8 cellular contexts compared by ENCODE assay signal in the genomic region with DNA sequence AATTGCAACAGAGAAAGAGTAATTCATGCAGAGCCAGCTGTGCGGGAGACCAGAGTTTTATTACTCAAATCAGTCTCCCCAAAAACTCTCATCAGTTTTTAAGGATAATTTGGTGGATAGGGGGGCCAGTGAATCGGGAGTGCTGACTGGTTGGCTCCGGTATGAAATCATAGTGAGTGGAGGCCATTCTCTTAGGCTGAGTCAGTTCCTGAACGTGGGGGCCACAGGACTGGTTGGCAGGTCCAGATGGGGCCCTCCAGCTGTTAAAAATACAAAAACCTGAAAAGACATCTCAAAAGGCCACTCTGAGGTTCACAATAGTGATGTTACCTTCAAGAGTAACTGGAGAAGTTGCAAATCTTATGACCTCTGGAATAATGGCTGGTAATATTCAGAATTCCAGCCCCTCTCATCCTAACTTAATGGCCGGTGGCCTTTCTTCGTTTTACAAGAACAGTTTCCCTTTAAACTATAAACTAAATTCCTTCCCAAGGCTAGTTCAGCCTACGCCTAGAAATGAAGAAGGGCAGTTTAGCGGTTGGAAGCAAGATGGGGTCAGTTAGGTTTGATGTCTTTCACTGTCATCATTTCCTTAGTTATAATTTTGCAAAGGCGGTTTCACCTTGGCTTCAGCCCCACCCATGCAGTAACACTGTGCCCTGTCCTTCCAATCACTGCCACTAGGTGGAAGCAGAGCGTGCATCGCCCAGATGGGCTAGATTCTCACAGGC. TPM values are rescaled to one million over a fixed set of nuclear protein-coding genes. Genes with fewer than 3 reads are reported as not detected.
DNase-seq lines count a peak whose midpoint lies in the region; ATAC-seq and TF ChIP-seq lines count a peak whose summit lies in the region.

No MANE protein-coding gene starts in this region.

- no peaks in the 10 kb centered on the region for H3K9me2 ChIP-seq in SK-N-SH

- H3K9me3 Mint-ChIP-seq in activated naive CD4-positive, alpha-beta T cell treated with anti-CD3 and anti-CD28 coated beads for 36 hours: no peaks in the 10 kb centered on the region

- TF ChIP-seq CTCF in GM10248 (IDR thresholded peaks at IDR 0.05; ENCODE audit: control extremely low read depth, extremely low read depth, low read depth, missing control alignments) (peak; percentile 75), LNCaP clone FGC (IDR thresholded peaks at IDR 0.05; ENCODE audit: control insufficient read depth, extremely low read depth, insufficient read depth) (peak; percentile 87), SK-N-SH (IDR thresholded peaks at IDR 0.05) (peak; percentile 62)

- H3K4ac ChIP-seq in trophoblast cell (ENCODE audit: low read depth, low read length): no peak overlapping the region

- H3K36me3 ChIP-seq in SK-N-SH (replicated peaks in 1 of 2; ENCODE audit: control insufficient read depth in 1 of 2, insufficient read depth in 2 of 2, low read length in 1 of 2) (no peaks in the 10 kb centered on the region), trophoblast cell (ENCODE audit: control insufficient read depth in 1 of 2, insufficient read depth in 2 of 2, low read length in 2 of 2) (peaks cover 0 to 1% of the 10 kb centered on the region in 2 experiments)

- H2AK5ac ChIP-seq in trophoblast cell (ENCODE audit: low read length): no peak overlapping the region

- no peaks in the 10 kb centered on the region for H3K27me3 Mint-ChIP-seq in activated naive CD4-positive, alpha-beta T cell treated with anti-CD3 and anti-CD28 coated beads for 36 hours (ENCODE audit: low read depth)

- no peaks in the 10 kb centered on the region; the same call in 1 of the 2 replicates for H4K20me1 ChIP-seq in SK-N-SH (ENCODE audit: insufficient read depth)

- no peak overlapping the region for H3K4me3 Mint-ChIP-seq in activated naive CD4-positive, alpha-beta T cell treated with anti-CD3 and anti-CD28 coated beads for 36 hours

- H3K79me2 ChIP-seq in SK-N-SH (ENCODE audit: insufficient read depth) (peaks cover 10% of the 10 kb centered on the region), trophoblast cell (ENCODE audit: control insufficient read depth, insufficient read depth, low read length, poor library complexity) (no peaks in the 10 kb centered on the region)

- no peaks in the 10 kb centered on the region for H3K36me3 Mint-ChIP-seq in activated naive CD4-positive, alpha-beta T cell treated with anti-CD3 and anti-CD28 coated beads for 36 hours (ENCODE audit: low read depth)

- H3K4me3 ChIP-seq in LNCaP clone FGC (ENCODE audit: low read depth, low read length) (no peak overlapping the region), SK-N-SH (ENCODE audit: low read depth in 2 of 2, low read length in 1 of 2) (no peak overlapping the region; a peak in 1 of 4 replicates), trophoblast cell (ENCODE audit: low read depth, low read length) (no peak overlapping the region)

- no peak overlapping the region for H3K14ac ChIP-seq in trophoblast cell (ENCODE audit: low read length)

- H2BK120ac ChIP-seq in trophoblast cell (ENCODE audit: insufficient read depth, low read length, poor library complexity): no peak overlapping the region

- no peak overlapping the region for H2BK12ac ChIP-seq in trophoblast cell (ENCODE audit: low read length)

- H3K27ac ChIP-seq in SK-N-SH (ENCODE audit: low read depth in 2 of 2, low read length in 1 of 2) (no peak overlapping the region), trophoblast cell (ENCODE audit: low read depth, low read length) (no peak overlapping the region)

- peaks cover 1% of the 10 kb centered on the region for H3K79me1 ChIP-seq in trophoblast cell (ENCODE audit: low read length)

- POLR2A ChIA-PET in GM10248 (lab: Yijun Ruan, JAX): no interaction called here
- POLR2A ChIA-PET in SK-N-SH (lab: Yijun Ruan, JAX): no interaction called here

- H2AFZ ChIP-seq in SK-N-SH (ENCODE audit: low read depth) (peak overlapping the region; percentile 78; the same call in 1 of the 2 replicates), trophoblast cell (ENCODE audit: insufficient read depth, low read length, poor library complexity) (no peak overlapping the region)

- H3K9ac ChIP-seq in SK-N-SH: no peak overlapping the region
- no peak overlapping the region for H3K9ac ChIP-seq in trophoblast cell (ENCODE audit: low read length)

- H3K9me3 ChIP-seq in SK-N-SH (no peaks in the 10 kb centered on the region), trophoblast cell (ENCODE audit: insufficient read depth, low read depth, low read length) (no peaks in the 10 kb centered on the region)

- H3K4me2 ChIP-seq in SK-N-SH (peak overlapping the region; percentile 67; the same call in 1 of the 2 replicates), trophoblast cell (ENCODE audit: low read length) (no peak overlapping the region)

- H3K4me1 ChIP-seq in SK-N-SH (ENCODE audit: control insufficient read depth in 1 of 2, insufficient read depth in 2 of 2, low read depth in 1 of 2, low read length in 1 of 2) (no peaks in the 10 kb centered on the region; a peak in 1 of 4 replicates), trophoblast cell (ENCODE audit: control insufficient read depth in 1 of 2, insufficient read depth in 2 of 2, low read length in 2 of 2) (peaks cover 0 to 2% of the 10 kb centered on the region in 2 experiments)

- peaks cover 15% of the 10 kb centered on the region for H3F3A ChIP-seq in SK-N-SH (replicated peaks; ENCODE audit: insufficient read depth)

- H3K23ac ChIP-seq in trophoblast cell (ENCODE audit: low read length): no peak overlapping the region

- peak; percentile 61 for TF ChIP-seq RAD21 in SK-N-SH (IDR thresholded peaks at IDR 0.05; ENCODE audit: low read length)

- no peak overlapping the region for H4K12ac ChIP-seq in trophoblast cell (ENCODE audit: low read depth, low read length)

- no peak overlapping the region for H4K91ac ChIP-seq in trophoblast cell (ENCODE audit: low read depth, low read length)

- CTCF ChIA-PET in GM10248 (lab: Yijun Ruan, JAX): interaction anchor here (0.8 to 5.8 kb wide), 11 partner anchors 10 to 259 kb away, joined by 3 to 59 read pairs (median 3); no protein-coding TSS in a partner anchor
- CTCF ChIA-PET in SK-N-SH (lab: Yijun Ruan, JAX): interaction anchor here (0.7 to 3.9 kb wide), 10 partner anchors 14 to 942 kb away, joined by 3 to 20 read pairs (median 3); no protein-coding TSS in a partner anchor
- CTCF ChIA-PET in activated naive CD4-positive, alpha-beta T cell treated with anti-CD3 and anti-CD28 coated beads for 36 hours (lab: Charles Lee): interaction anchor here (1.0 to 5.0 kb wide), 4 partner anchors 27 to 46 kb away, joined by 3 to 44 read pairs (median 7); no protein-coding TSS in a partner anchor

- no peak overlapping the region for H2BK5ac ChIP-seq in trophoblast cell (ENCODE audit: low read depth, low read length, poor library complexity)

- WGBS in SK-N-SH (ENCODE audit: low lambda C conversion rate): 25% methylated on average over 10 of the region's 11 CpGs
- no CpG with 5 or more reads among the region's 11 CpGs for WGBS in trophoblast cell (ENCODE audit: extremely low coverage, insufficient coverage, insufficient read length)

- no peak overlapping the region for H3K18ac ChIP-seq in trophoblast cell (ENCODE audit: low read length)

- H3K4me1 Mint-ChIP-seq in activated naive CD4-positive, alpha-beta T cell treated with anti-CD3 and anti-CD28 coated beads for 36 hours (ENCODE audit: low read depth): peaks cover 19% of the 10 kb centered on the region

- no peak for TF ChIP-seq EP300 in SK-N-SH (IDR thresholded peaks at IDR 0.05; ENCODE audit: borderline replicate concordance in 1 of 2, low read depth in 1 of 2, low read length in 1 of 2)

- no peak for ATAC-seq in HG03460 (IDR thresholded peaks at IDR 0.05; ENCODE audit: unreplicated experiment)

- no peak overlapping the region for H3K27ac Mint-ChIP-seq in activated naive CD4-positive, alpha-beta T cell treated with anti-CD3 and anti-CD28 coated beads for 36 hours

- intact Hi-C loops in activated naive CD4-positive, alpha-beta T cell treated with anti-CD3 and anti-CD28 coated beads for 36 hours (cut with micrococcal nuclease): loop anchor here (1.0 kb wide), 1 partner anchor 45 kb away; no protein-coding TSS in a partner anchor

- H3K27me3 ChIP-seq in SK-N-SH (ENCODE audit: insufficient read depth) (no peaks in the 10 kb centered on the region), trophoblast cell (ENCODE audit: insufficient read depth, low read length) (no peaks in the 10 kb centered on the region)

- peak; percentile 73 for DNase-seq in GM10248 (ENCODE audit: extremely low spot score)
- peak; percentile 32 for DNase-seq in LNCaP clone FGC (ENCODE audit: low read depth)
- peak; percentile 68 for DNase-seq in SK-N-SH
- peak; percentile 95 for DNase-seq in activated naive CD4-positive, alpha-beta T cell treated with anti-CD3 and anti-CD28 coated beads for 36 hours
- DNase-seq in glomerular visceral epithelial cell (ENCODE audit: extremely low spot score): peak; percentile 80
- DNase-seq in trophoblast cell: peak; percentile 71 to 93
- DNase-seq in ureter (ENCODE audit: low spot score): peak; percentile 89

- no peak overlapping the region for H4K8ac ChIP-seq in trophoblast cell (ENCODE audit: low read depth, low read length)

TF ChIP-seq in SK-N-SH, 30 proteins besides CTCF, POLR2A, EP300 and RAD21 (continues in another document):
- no peak for TF ChIP-seq MXI1 (IDR thresholded peaks at IDR 0.05; ENCODE audit: low read depth, low read length)
- TF ChIP-seq, protein P1, sequence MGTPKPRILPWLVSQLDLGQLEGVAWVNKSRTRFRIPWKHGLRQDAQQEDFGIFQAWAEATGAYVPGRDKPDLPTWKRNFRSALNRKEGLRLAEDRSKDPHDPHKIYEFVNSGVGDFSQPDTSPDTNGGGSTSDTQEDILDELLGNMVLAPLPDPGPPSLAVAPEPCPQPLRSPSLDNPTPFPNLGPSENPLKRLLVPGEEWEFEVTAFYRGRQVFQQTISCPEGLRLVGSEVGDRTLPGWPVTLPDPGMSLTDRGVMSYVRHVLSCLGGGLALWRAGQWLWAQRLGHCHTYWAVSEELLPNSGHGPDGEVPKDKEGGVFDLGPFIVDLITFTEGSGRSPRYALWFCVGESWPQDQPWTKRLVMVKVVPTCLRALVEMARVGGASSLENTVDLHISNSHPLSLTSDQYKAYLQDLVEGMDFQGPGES (IDR thresholded peaks at IDR 0.05; ENCODE audit: low read depth, low read length): no peak
- TF ChIP-seq RFX5 (IDR thresholded peaks at IDR 0.05; ENCODE audit: low read length): no peak
- no peak for TF ChIP-seq FOSL2 (IDR thresholded peaks at IDR 0.05; ENCODE audit: borderline replicate concordance, low read depth)

RNA-seq across cellular contexts. Expression of a gene that starts 6.8 kb away (rescaled TPM):
- polyA plus RNA-seq in SK-N-SH (2012; rRNA removed): 28.8 and 32.7 TPM in 2 replicates
- polyA plus RNA-seq in SK-N-SH (2012; cell fraction: cytosol; rRNA removed): 21.3 and 23.5 TPM in 2 replicates
- 49.4 and 51.3 TPM in 2 replicates for polyA plus RNA-seq in SK-N-SH (2012; cell fraction: nucleus; rRNA removed)
- 10 to 100 TPM; 10.2 to 10.4 TPM for total RNA-seq in activated naive CD4-positive, alpha-beta T cell treated with anti-CD3 and anti-CD28 coated beads for 36 hours
- polyA plus RNA-seq in trophoblast cell (2013): 11.7 and 13.0 TPM in 2 replicates
- 27.7 TPM for total RNA-seq in ureter

RNA-seq across cellular contexts. Expression of a gene that starts 39.6 kb away (rescaled TPM):
- 18.7 and 18.9 TPM in 2 replicates for polyA plus RNA-seq in SK-N-SH (2012; rRNA removed)
- polyA plus RNA-seq in SK-N-SH (2012; cell fraction: cytosol; rRNA removed): 8.7 and 12.4 TPM in 2 replicates
- polyA plus RNA-seq in SK-N-SH (2012; cell fraction: nucleus; rRNA removed): 20.5 and 24.9 TPM in 2 replicates
- total RNA-seq in activated naive CD4-positive, alpha-beta T cell treated with anti-CD3 and anti-CD28 coated beads for 36 hours: 1,000 to 10,000 TPM; 3,225 to 3,295 TPM
- polyA plus RNA-seq in trophoblast cell (2013): 7.3 and 7.6 TPM in 2 replicates
- 562 TPM for total RNA-seq in ureter

Comparison
In these comparisons a context has a peak if more than half of its experiments do, and no peak if none do; other contexts are left out.
1. DNase-seq: peak in every context shown above with its lines; median percentile 95 in activated naive CD4-positive, alpha-beta T cell treated with anti-CD3 and anti-CD28 coated beads for 36 hours; 89 in ureter; 82 in trophoblast cell; 80 in glomerular visceral epithelial cell; 73 in GM10248; 68 in SK-N-SH; 32 in LNCaP clone FGC.